In genomic region chr12:69810870-69811498, GRCh38 we compare ENCODE assay signal across 29 cellular contexts. TPM values are rescaled to one million over a fixed set of nuclear protein-coding genes. Genes with fewer than 3 reads are reported as not detected.
"Had no signal": no experiment of that assay in that cellular context is flagged by ENCODE, and none has a peak within 500 bp of the region (broad histone marks: within the 10 kb centered on the region; RNA-seq: fewer than 3 reads in every experiment).

No MANE protein-coding gene starts in this region.

- H3K4me2 ChIP-seq: smooth muscle cell had no signal

- H3K27me3 ChIP-seq: ovary, right atrium auricular region, right lobe of liver, thyroid gland, transverse colon, upper lobe of left lung, vagina had no signal

- H3K4me3 ChIP-seq: left ventricle myocardium inferior, lung, ovary, right atrium auricular region, right lobe of liver, smooth muscle cell, thyroid gland, transverse colon, upper lobe of left lung, vagina had no signal

- H3K36me3 ChIP-seq: ovary, right atrium auricular region, right lobe of liver, thyroid gland, vagina had no signal

- H3K27ac Mint-ChIP-seq: mesothelial cell of epicardium; naive thymus-derived CD4-positive, alpha-beta T cell; natural killer cell treated with Interleukin-12 subunit alpha and Interleukin-12 subunit beta and Interleukin-15 and Interleukin-18, amount 100 ng/mL, for 72 hours; progenitor cell of endocrine pancreas; stimulated activated memory B cell treated with anti-CD40 and anti-IgM and Interleukin-4, amounts not matched to agents 10 μg/mL and 1 μg/mL and 100 μg/mL, for 72 hours; stimulated activated naive CD8-positive, alpha-beta T cell treated with anti-CD3 and anti-CD28 coated beads, Interleukin-15, amount 100 ng/mL, for 72 hours had no signal

- ATAC-seq: left cardiac atrium; naive thymus-derived CD4-positive, alpha-beta T cell; natural killer cell treated with Interleukin-12 subunit alpha and Interleukin-12 subunit beta and Interleukin-15 and Interleukin-18, amount 100 ng/mL, for 72 hours; right lobe of liver; stimulated activated memory B cell treated with anti-CD40 and anti-IgM and Interleukin-4, amounts not matched to agents 10 μg/mL and 1 μg/mL and 100 μg/mL, for 72 hours; stimulated activated naive CD8-positive, alpha-beta T cell treated with anti-CD3 and anti-CD28 coated beads, Interleukin-15, amount 100 ng/mL, for 72 hours had no signal

- H3K4me1 Mint-ChIP-seq: mesothelial cell of epicardium; stimulated activated memory B cell treated with anti-CD40 and anti-IgM and Interleukin-4, amounts not matched to agents 10 μg/mL and 1 μg/mL and 100 μg/mL, for 72 hours; stimulated activated naive CD8-positive, alpha-beta T cell treated with anti-CD3 and anti-CD28 coated beads, Interleukin-15, amount 100 ng/mL, for 72 hours had no signal

- H3K27ac ChIP-seq: left ventricle myocardium inferior, ovary, right atrium auricular region, right lobe of liver, thyroid gland, transverse colon, upper lobe of left lung, vagina had no signal

- H3K4me1 ChIP-seq: left ventricle myocardium inferior, right atrium auricular region, right lobe of liver, thyroid gland, transverse colon, upper lobe of left lung, vagina had no signal

- H3K4me3 Mint-ChIP-seq: mesothelial cell of epicardium; naive thymus-derived CD4-positive, alpha-beta T cell; natural killer cell treated with Interleukin-12 subunit alpha and Interleukin-12 subunit beta and Interleukin-15 and Interleukin-18, amount 100 ng/mL, for 72 hours; stimulated activated memory B cell treated with anti-CD40 and anti-IgM and Interleukin-4, amounts not matched to agents 10 μg/mL and 1 μg/mL and 100 μg/mL, for 72 hours; stimulated activated naive CD8-positive, alpha-beta T cell treated with anti-CD3 and anti-CD28 coated beads, Interleukin-15, amount 100 ng/mL, for 72 hours had no signal

- H3K27me3 Mint-ChIP-seq: naive thymus-derived CD4-positive, alpha-beta T cell; natural killer cell treated with Interleukin-12 subunit alpha and Interleukin-12 subunit beta and Interleukin-15 and Interleukin-18, amount 100 ng/mL, for 72 hours; progenitor cell of endocrine pancreas; stimulated activated memory B cell treated with anti-CD40 and anti-IgM and Interleukin-4, amounts not matched to agents 10 μg/mL and 1 μg/mL and 100 μg/mL, for 72 hours; stimulated activated naive CD8-positive, alpha-beta T cell treated with anti-CD3 and anti-CD28 coated beads, Interleukin-15, amount 100 ng/mL, for 72 hours had no signal

- DNase-seq: hippocampal formation; kidney glomerular epithelial cell; left cardiac atrium; left ventricle myocardium inferior; mesendoderm; naive thymus-derived CD4-positive, alpha-beta T cell; ovary; right lobe of liver; stimulated activated CD4-positive, alpha-beta T cell treated with anti-CD3 and anti-CD28 coated beads, Interleukin-1b, Interleukin-23, amount 100 ng/mL, for 48 hours; stimulated activated CD4-positive, alpha-beta T cell treated with anti-CD3 and anti-CD28 coated beads, Interleukin-2, amount 100 ng/mL, for 48 hours; stimulated activated CD4-positive, alpha-beta T cell treated with anti-CD3 and anti-CD28 coated beads, Interleukin-4, amount 100 ng/mL, for 4 hours; stimulated activated CD8-positive, alpha-beta memory T cell treated with anti-CD3 and anti-CD28 coated beads, Interleukin-4, amount 100 ng/mL, for 48 hours; stimulated activated naive CD4-positive, alpha-beta T cell treated with Interleukin-2 at 50 U/mL for 16 hours; stimulated activated naive CD8-positive, alpha-beta T cell treated with anti-CD3 and anti-CD28 coated beads, Interleukin-15, amount 100 ng/mL, for 72 hours; substantia nigra; thyroid gland; transverse colon; upper lobe of left lung had no signal

- H3K9me3 ChIP-seq: right atrium auricular region, right lobe of liver, thyroid gland, vagina had no signal

RNA-seq across cellular contexts. Expression of gene MYRFL, which starts 14.0 kb away (rescaled TPM):
- total RNA-seq: natural killer cell treated with Interleukin-12 subunit alpha and Interleukin-12 subunit beta and Interleukin-15 and Interleukin-18, amount 100 ng/mL, for 72 hours; omental fat pad; right atrium auricular region; smooth muscle cell; vagina had no signal
- polyA plus RNA-seq: naive thymus-derived CD4-positive, alpha-beta T cell; neural cell; smooth muscle cell; urinary bladder had no signal
